9 cellular contexts compared by ENCODE assay signal in genomic region chr14:91873476-91874265, GRCh38. TPM values are rescaled to one million over a fixed set of nuclear protein-coding genes. Genes with fewer than 3 reads are reported as not detected.
A peak's percentile ranks its signal among the peaks of the same experiment; 100 is the strongest.
DNase-seq lines count a peak whose midpoint lies in the region; ATAC-seq and TF ChIP-seq lines count a peak whose summit lies in the region.
"Had no signal": no experiment of that assay in that cellular context is flagged by ENCODE, and none has a peak within 500 bp of the region (broad histone marks: within the 10 kb centered on the region; RNA-seq: fewer than 3 reads in every experiment).

No MANE protein-coding gene starts in this region.

- H3K36me3 ChIP-seq in mucosa of descending colon (ENCODE audit: low read depth) (no peaks in the 10 kb centered on the region), heart left ventricle (peaks cover 0 to 83% (median 3%) of the 10 kb centered on the region in 9 donors)

- TF ChIP-seq POLR2A in heart left ventricle (IDR thresholded peaks at IDR 0.05): no peak

- POLR2A ChIA-PET in HEK293T (lab: Yijun Ruan, JAX): no interaction called here

- H3K4me1 ChIP-seq in mucosa of descending colon (ENCODE audit: low read depth) (peaks cover 31% of the 10 kb centered on the region), heart left ventricle (peaks cover 0 to 35% (median 9%) of the 10 kb centered on the region in 12 donors)

- intact Hi-C loops in mucosa of descending colon (cut with DNase I, micrococcal nuclease) (no loop called here), heart left ventricle (cut with DNase I) (no loop called here)

- CTCF ChIA-PET in HEK293T (lab: Yijun Ruan, JAX): interaction anchor here (0.6 kb wide), 1 partner anchor 22 kb away, joined by 6 read pairs; no protein-coding TSS in a partner anchor

- H3K27me3 ChIP-seq in heart left ventricle: peaks cover 0 to 5% (median 0%) of the 10 kb centered on the region in 9 donors

- WGBS in heart left ventricle, 4 donors: 78 to 91% (median 83%) methylated on average over 13 to 15 of the region's 15 CpGs

- TF ChIP-seq CTCF in mucosa of descending colon (IDR thresholded peaks at IDR 0.05): no peak
- TF ChIP-seq CTCF in heart left ventricle (IDR thresholded peaks at IDR 0.05): no peak

- H3K4me3 ChIP-seq in mucosa of descending colon (no peak overlapping the region), heart left ventricle (peak overlapping the region in 1 of 12 donors; percentile 27)

- H3K27ac ChIP-seq in heart left ventricle: peak overlapping the region in 5 of 12 donors; percentile 9 to 70 (median 51)

- ATAC-seq in GM21515 (IDR thresholded peaks at IDR 0.05; ENCODE audit: unreplicated experiment) (peak; percentile 87), mucosa of descending colon (peak; percentile 25), heart left ventricle (no peak)

- in situ Hi-C loops in KBM-7 (cut with MboI; ENCODE audit: low pct_unique_long_range_greater_than_20kb, low sequenced_read_pairs): no loop called here

- DNase-seq in Daoy (ENCODE audit: low read depth) (peak; percentile 30), KBM-7 (peak; percentile 49), mucosa of descending colon (peak in 2 of 3 donors; percentile 44 to 54), HEK293T (ENCODE audit: extremely low spot score) (no peak), HCEC 1CT (no peak), heart left ventricle (no peak)
- DNase-seq in activated T-cell treated with anti-CD3 and anti-CD28 coated beads, Interleukin-2, amount 50 U/mL, for 48 hours: peak; percentile 70 to 72

- H3K9me3 ChIP-seq in mucosa of descending colon (no peaks in the 10 kb centered on the region), heart left ventricle (no peaks in the 10 kb centered on the region)

TF ChIP-seq in HEK293T, 16 proteins besides CTCF, POLR2A, EP300 and RAD21:
- TF ChIP-seq TARDBP (IDR thresholded peaks at IDR 0.05): no peak
- no peak for TF ChIP-seq NFRKB (IDR thresholded peaks at IDR 0.05)
- TF ChIP-seq FOXK2 (IDR thresholded peaks at IDR 0.05): no peak
TF ChIP-seq in HEK293T: peak in this region for 0.

RNA-seq across cellular contexts. Expression of gene TC2N, which starts 6.3 kb away (rescaled TPM):
- 3.1 and 5.7 TPM in 2 replicates for total RNA-seq in Daoy (2014; rRNA removed; shearing (Covaris generic))
- total RNA-seq in mucosa of descending colon: 10 to 100 TPM; 39.0 to 75.1 (median 63.6) TPM
- 10 to 100 TPM in 1 of 9 donors, 1 to 10 TPM in 8; 1.1 to 17.1 (median 3.2) TPM for total RNA-seq in heart left ventricle
- 1 to 10 TPM; 1.2 to 2.1 TPM for polyA plus RNA-seq in heart left ventricle
- polyA plus RNA-seq: endothelial cell of umbilical vein had no signal

Comparison
In these comparisons a context has a peak if more than half of its experiments do, and no peak if none do; other contexts are left out.
1. DNase-seq: peak in Daoy (single experiment), KBM-7 (single experiment), activated T-cell treated with anti-CD3 and anti-CD28 coated beads, Interleukin-2, amount 50 U/mL, for 48 hours (2 of 2) and mucosa of descending colon (2 of 3); none in HEK293T (single experiment), HCEC 1CT (single experiment) and heart left ventricle (0 of 5).
2. ATAC-seq: peak in GM21515 (single experiment) and mucosa of descending colon (single experiment); none in heart left ventricle (0 of 4).